ENCODE assay signal across 19 cellular contexts in genomic region chr20:38179846-38180245, GRCh38. TPM values are rescaled to one million over a fixed set of nuclear protein-coding genes. Genes with fewer than 3 reads are reported as not detected.
DNase-seq lines count a peak whose midpoint lies in the region; ATAC-seq and TF ChIP-seq lines count a peak whose summit lies in the region.
"Had no signal": no experiment of that assay in that cellular context is flagged by ENCODE, and none has a peak within 500 bp of the region (broad histone marks: within the 10 kb centered on the region; RNA-seq: fewer than 3 reads in every experiment).

No MANE protein-coding gene starts in this region.

- POLR2A ChIA-PET in activated CD4-positive, alpha-beta memory T cell treated with anti-CD3 and anti-CD28 coated beads for 36 hours (lab: Charles Lee) = no interaction called here

- H3K27me3 ChIP-seq in RWPE2 (ENCODE audit: insufficient read depth, poor library complexity, severe bottlenecking) = no peaks in the 10 kb centered on the region

- H3K9me3 Mint-ChIP-seq in osteocyte (ENCODE audit: unreplicated experiment) = no peaks in the 10 kb centered on the region
- no peaks in the 10 kb centered on the region for H3K9me3 Mint-ChIP-seq in activated CD4-positive, alpha-beta memory T cell treated with anti-CD3 and anti-CD28 coated beads for 36 hours

- H3K4me3 ChIP-seq in RWPE2 (ENCODE audit: severe bottlenecking) = no peak overlapping the region

- H3K4me1 ChIP-seq in RWPE2 (ENCODE audit: insufficient read depth, poor library complexity, severe bottlenecking) = peaks cover 18% of the 10 kb centered on the region

- peak overlapping the region; percentile 68 for H3K27ac Mint-ChIP-seq in osteocyte (ENCODE audit: unreplicated experiment)
- H3K27ac Mint-ChIP-seq in activated CD4-positive, alpha-beta memory T cell treated with anti-CD3 and anti-CD28 coated beads for 36 hours = no peak overlapping the region

- intact Hi-C loops in activated CD4-positive, alpha-beta memory T cell treated with anti-CD3 and anti-CD28 coated beads for 36 hours (cut with micrococcal nuclease) = no loop called here

- DNase-seq in EH (ENCODE audit: low read depth) (peak; percentile 62), RWPE2 (ENCODE audit: low spot score) (peak; percentile 39), iris pigment epithelial cell (ENCODE audit: low read depth) (peak; percentile 43), osteocyte (ENCODE audit: extremely low spot score, unreplicated experiment) (no peak)
- no peak for DNase-seq in activated CD4-positive, CD25-positive, alpha-beta regulatory T cell treated with anti-CD3 and anti-CD28 coated beads, Interleukin-2, amount 50 U/mL, for 72 hours
- DNase-seq in activated CD4-positive, alpha-beta memory T cell treated with anti-CD3 and anti-CD28 coated beads for 36 hours = no peak
- DNase-seq: GOT3, NCI-H1105, NCI-H146, NCI-H2029, NCI-H345, NCI-H524, NCI-H82, Right ventricle myocardium superior had no signal

- TF ChIP-seq CTCF in RWPE2 (IDR thresholded peaks at IDR 0.05; ENCODE audit: poor library complexity, severe bottlenecking) (no peak), osteocyte (IDR thresholded peaks at IDR 0.05) (no peak)

- CTCF ChIA-PET in activated CD4-positive, alpha-beta memory T cell treated with anti-CD3 and anti-CD28 coated beads for 36 hours (lab: Charles Lee) = no interaction called here

- no peak overlapping the region for H3K27ac ChIP-seq in RWPE2 (ENCODE audit: poor library complexity, severe bottlenecking)
- H3K27ac ChIP-seq: HL-60, KMS-11 had no signal

- ATAC-seq in RWPE2 (ENCODE audit: low read depth) (no peak), GM18870 (IDR thresholded peaks at IDR 0.05; ENCODE audit: unreplicated experiment) (no peak)
- ATAC-seq: HCT116 had no signal

- no peak overlapping the region for H3K4me3 Mint-ChIP-seq in osteocyte (ENCODE audit: unreplicated experiment)
- H3K4me3 Mint-ChIP-seq in activated CD4-positive, alpha-beta memory T cell treated with anti-CD3 and anti-CD28 coated beads for 36 hours = no peak overlapping the region
- H3K4me3 Mint-ChIP-seq: CD14-positive monocyte had no signal

- H3K9me3 ChIP-seq in RWPE2 (ENCODE audit: severe bottlenecking) = no peaks in the 10 kb centered on the region

- peaks cover 50% of the 10 kb centered on the region for H3K4me1 Mint-ChIP-seq in osteocyte (ENCODE audit: unreplicated experiment)
- H3K4me1 Mint-ChIP-seq in activated CD4-positive, alpha-beta memory T cell treated with anti-CD3 and anti-CD28 coated beads for 36 hours (ENCODE audit: low read depth) = no peaks in the 10 kb centered on the region

- no peaks in the 10 kb centered on the region for H3K27me3 Mint-ChIP-seq in osteocyte (ENCODE audit: unreplicated experiment)
- peaks cover 12% of the 10 kb centered on the region for H3K27me3 Mint-ChIP-seq in activated CD4-positive, alpha-beta memory T cell treated with anti-CD3 and anti-CD28 coated beads for 36 hours

- no peaks in the 10 kb centered on the region for H3K36me3 Mint-ChIP-seq in osteocyte (ENCODE audit: unreplicated experiment)
- no peaks in the 10 kb centered on the region for H3K36me3 Mint-ChIP-seq in activated CD4-positive, alpha-beta memory T cell treated with anti-CD3 and anti-CD28 coated beads for 36 hours

- no peaks in the 10 kb centered on the region for H3K36me3 ChIP-seq in RWPE2 (ENCODE audit: low read depth)

RNA-seq across cellular contexts. Expression of gene TGM2, which starts 14.8 kb away (rescaled TPM):
- 29.2 and 32.7 TPM in 2 replicates for total RNA-seq in osteocyte
- total RNA-seq in activated CD4-positive, alpha-beta memory T cell treated with anti-CD3 and anti-CD28 coated beads for 36 hours = not detected

Comparison
In these comparisons a context has a peak if more than half of its experiments do, and no peak if none do; other contexts are left out.
1. DNase-seq: peak in EH (single experiment), RWPE2 (single experiment) and iris pigment epithelial cell (single experiment); none in osteocyte (single experiment), activated CD4-positive, CD25-positive, alpha-beta regulatory T cell treated with anti-CD3 and anti-CD28 coated beads, Interleukin-2, amount 50 U/mL, for 72 hours (single experiment) and activated CD4-positive, alpha-beta memory T cell treated with anti-CD3 and anti-CD28 coated beads for 36 hours (single experiment).
2. RNA of gene TGM2, which starts 14.8 kb away (total RNA-seq): 29.2 to 32.7 TPM in osteocyte; not detected in activated CD4-positive, alpha-beta memory T cell treated with anti-CD3 and anti-CD28 coated beads for 36 hours; every median in the first group is over 10 times any median in the second.